In the genomic region with DNA sequence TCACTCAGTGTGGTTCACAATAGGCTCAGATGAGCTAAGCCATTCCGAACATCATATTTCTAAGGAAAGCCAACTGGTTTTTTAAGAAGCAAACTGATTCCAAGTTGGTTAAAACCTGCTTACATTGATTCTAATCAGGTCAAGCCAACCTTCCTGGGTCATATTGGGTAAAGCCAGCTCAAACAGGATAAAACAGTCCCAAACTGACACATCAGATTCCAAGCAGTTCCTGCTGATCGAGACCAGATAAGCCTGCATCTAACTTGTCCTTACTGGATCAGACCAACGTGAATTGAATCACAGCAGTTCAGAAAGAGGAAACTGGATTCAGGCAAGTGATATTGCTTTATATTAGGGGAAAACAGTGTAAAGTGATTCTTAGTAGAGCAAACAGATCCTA, we compare ENCODE assay signal across 19 cellular contexts. TPM values are rescaled to one million over a fixed set of nuclear protein-coding genes. Genes with fewer than 3 reads are reported as not detected.
DNase-seq lines count a peak whose midpoint lies in the region; ATAC-seq, FAIRE-seq and TF ChIP-seq lines count a peak whose summit lies in the region.
"Had no signal": no experiment of that assay in that cellular context is flagged by ENCODE, and none has a peak within 500 bp of the region (broad histone marks: within the 10 kb centered on the region; RNA-seq: fewer than 3 reads in every experiment).

No MANE protein-coding gene starts in this region.

- FAIRE-seq in keratinocyte (lab: Jason Lieb, UNC) (peak; percentile 99), kidney (lab: Jason Lieb, UNC) (no peak)
- FAIRE-seq: endometrium had no signal

- peaks cover 1% of the 10 kb centered on the region for H3K9me3 ChIP-seq in keratinocyte (ENCODE audit: control insufficient read depth, low read depth, low read length)
- H3K9me3 ChIP-seq in kidney (ENCODE audit: control insufficient read depth in 1 of 2, low read length in 2 of 2): no peaks in the 10 kb centered on the region
- H3K9me3 ChIP-seq: adrenal gland, right atrium auricular region, stomach had no signal

- H3K4me1 ChIP-seq in ACC112 (ENCODE audit: control insufficient read depth, insufficient read depth, low read length, unreplicated experiment): peaks cover 20% of the 10 kb centered on the region
- peaks cover 43% of the 10 kb centered on the region for H3K4me1 ChIP-seq in keratinocyte (ENCODE audit: control insufficient read depth, extremely low read depth, insufficient read depth, low read length)
- peaks cover 0 to 2% of the 10 kb centered on the region in 2 donors for H3K4me1 ChIP-seq in kidney (ENCODE audit: control insufficient read depth in 1 of 2, insufficient read depth in 1 of 2, low read depth in 1 of 2, low read length in 2 of 2)
- H3K4me1 ChIP-seq: neural progenitor cell, right atrium auricular region had no signal

- intact Hi-C loops in kidney (cut with DNase I): no loop called here

- H3K4me3 ChIP-seq in ACC112 (ENCODE audit: low read depth, low read length): no peak overlapping the region
- H3K4me3 ChIP-seq in LNCaP clone FGC (ENCODE audit: low read depth, low read length): no peak overlapping the region
- no peak overlapping the region for H3K4me3 ChIP-seq in brain microvascular endothelial cell (ENCODE audit: low read depth, low read length)
- H3K4me3 ChIP-seq in keratinocyte (ENCODE audit: control insufficient read depth in 2 of 3, extremely low read depth in 1 of 3, insufficient read depth in 2 of 3, low read depth in 1 of 3, low read length in 3 of 3): peak overlapping the region; percentile 23 to 64 (median 55)
- H3K4me3 ChIP-seq in kidney (ENCODE audit: low read length in 2 of 2): no peak overlapping the region
- H3K4me3 ChIP-seq: adrenal gland, neural progenitor cell, right atrium auricular region, stomach had no signal

- no peak for TF ChIP-seq CTCF in LNCaP clone FGC (IDR thresholded peaks at IDR 0.05; ENCODE audit: control insufficient read depth, extremely low read depth, insufficient read depth)
- TF ChIP-seq CTCF in brain microvascular endothelial cell (IDR thresholded peaks at IDR 0.05; ENCODE audit: low read depth, low read length, missing control alignments): no peak
- TF ChIP-seq CTCF in keratinocyte (optimal IDR thresholded peaks at IDR 0.05 in 1 of 3, IDR thresholded peaks at IDR 0.05 in 1 of 3, conservative IDR thresholded peaks at IDR 0.05 in 1 of 3; ENCODE audit: extremely low read depth in 1 of 3, insufficient read depth in 2 of 3, low read length in 3 of 3): no peak
- TF ChIP-seq CTCF in kidney (IDR thresholded peaks at IDR 0.05; ENCODE audit: borderline replicate concordance, extremely low read depth, insufficient read depth): no peak

- no peak for ATAC-seq in GM19351 (IDR thresholded peaks at IDR 0.05; ENCODE audit: unreplicated experiment)
- ATAC-seq: activated CD8-positive, alpha-beta T cell treated with anti-CD3 and anti-CD28 coated beads for 36 hours; activated T-helper 17 cell treated with anti-CD3 and anti-CD28 coated beads, Interleukin-2, amount 50 U/mL, for 72 hours; CD8-positive, alpha-beta T cell had no signal

- in situ Hi-C loops in brain microvascular endothelial cell (cut with HindIII; ENCODE audit: low pct_ligation_motif_present, low sequenced_read_pairs): no loop called here

- peak overlapping the region; percentile 87 for H3K4me2 ChIP-seq in keratinocyte (ENCODE audit: control insufficient read depth, extremely low read depth, insufficient read depth, low read depth, low read length)
- H3K4me2 ChIP-seq: neural progenitor cell had no signal

- H3K36me3 ChIP-seq in ACC112 (ENCODE audit: insufficient read depth, low read length) (no peaks in the 10 kb centered on the region), brain microvascular endothelial cell (replicated peaks) (no peaks in the 10 kb centered on the region), keratinocyte (ENCODE audit: control insufficient read depth in 2 of 2, extremely low read depth in 1 of 2, insufficient read depth in 2 of 2, low read length in 2 of 2) (peaks cover 0 to 4% of the 10 kb centered on the region in 2 experiments), kidney (ENCODE audit: control insufficient read depth in 1 of 2, insufficient read depth in 2 of 2, low read length in 2 of 2) (no peaks in the 10 kb centered on the region)
- H3K36me3 ChIP-seq: adrenal gland, neural progenitor cell, right atrium auricular region, stomach had no signal

- H3K9ac ChIP-seq in keratinocyte (ENCODE audit: control insufficient read depth, extremely low read depth, insufficient read depth, low read length) (peak overlapping the region; percentile 79), kidney (ENCODE audit: low read length in 2 of 2) (no peak overlapping the region)
- H3K9ac ChIP-seq: neural progenitor cell had no signal

- H3K27ac ChIP-seq in ACC112 (ENCODE audit: low read depth, low read length): peak overlapping the region; percentile 45; the same call in 1 of the 2 replicates
- peak overlapping the region; percentile 45 for H3K27ac ChIP-seq in brain microvascular endothelial cell
- H3K27ac ChIP-seq in keratinocyte (ENCODE audit: control insufficient read depth, insufficient read depth, low read length): peak overlapping the region; percentile 93
- no peak overlapping the region for H3K27ac ChIP-seq in kidney (ENCODE audit: low read depth in 2 of 2, low read length in 2 of 2)
- H3K27ac ChIP-seq: adrenal gland, neural progenitor cell, right atrium auricular region, stomach had no signal

- dilution Hi-C loops in keratinocyte (cut with MboI; ENCODE audit: extremely low pct_ligation_motif_present, low sequenced_read_pairs): no loop called here

- H3K27me3 ChIP-seq in ACC112 (ENCODE audit: insufficient read depth, low read length) (no peaks in the 10 kb centered on the region), brain microvascular endothelial cell (replicated peaks) (no peaks in the 10 kb centered on the region), keratinocyte (ENCODE audit: control insufficient read depth, extremely low read depth, insufficient read depth, low read length) (no peaks in the 10 kb centered on the region)
- H3K27me3 ChIP-seq: adrenal gland, neural progenitor cell, right atrium auricular region, stomach had no signal

- H3K79me2 ChIP-seq in ACC112 (ENCODE audit: control insufficient read depth, insufficient read depth, low read length, unreplicated experiment) (no peaks in the 10 kb centered on the region), keratinocyte (ENCODE audit: control insufficient read depth, insufficient read depth, low read length) (peaks cover 19% of the 10 kb centered on the region)

- no peaks in the 10 kb centered on the region for H3K9me1 ChIP-seq in keratinocyte (ENCODE audit: control insufficient read depth, extremely low read depth, insufficient read depth, low read length)

- H2AFZ ChIP-seq in ACC112 (ENCODE audit: low read length, unreplicated experiment) (no peak overlapping the region), keratinocyte (ENCODE audit: control insufficient read depth, low read length) (peak overlapping the region; percentile 47)
- H2AFZ ChIP-seq: neural progenitor cell had no signal

- H4K20me1 ChIP-seq in keratinocyte (ENCODE audit: control insufficient read depth, extremely low read depth, insufficient read depth, low read length): no peaks in the 10 kb centered on the region

- DNase-seq in LNCaP clone FGC (ENCODE audit: low read depth): peak; percentile 92
- peak; percentile 57 for DNase-seq in brain microvascular endothelial cell
- peak; percentile 94 for DNase-seq in keratinocyte (ENCODE audit: low read depth, low spot score)
- DNase-seq in DMS79 treated with DMSO at 0.1 percent for 48 hours (lab: John Stamatoyannopoulos, UW): no peak
- DNase-seq in kidney: no peak
- DNase-seq in NCI-H128 (lab: John Stamatoyannopoulos, UW; ENCODE audit: unreplicated experiment): no peak
- DNase-seq: ACHN; activated CD8-positive, alpha-beta T cell treated with anti-CD3 and anti-CD28 coated beads for 36 hours; adrenal gland; CD8-positive, alpha-beta T cell; NCI-H1694 treated with DMSO at 0.1 percent for 48 hours; NCI-H446 treated with DMSO at 0.1 percent for 48 hours; stomach had no signal

RNA-seq across cellular contexts. Expression of a gene that starts 18.6 kb away (rescaled TPM):
- polyA plus RNA-seq in keratinocyte (24.5 to 37.0 TPM (median 25.3 TPM) in 3 replicates), kidney (ENCODE audit: insufficient read depth, low read depth, low replicate concordance) (9.4 TPM)
- 17.6 TPM for polyA plus RNA-seq in keratinocyte (2011; ENCODE audit: low read depth)
- 15.4 and 18.0 TPM in 2 replicates for polyA plus RNA-seq in keratinocyte (2011; cell fraction: cytosol; rRNA removed)
- polyA plus RNA-seq in keratinocyte (2011; cell fraction: nucleus; rRNA removed): 110 and 134 TPM in 2 replicates
- polyA plus RNA-seq in keratinocyte (2012; ENCODE audit: low replicate concordance): 20.1 and 59.2 TPM in 2 replicates
- 60.2 to 89.9 TPM (median 67.0 TPM) in 3 replicates for polyA minus RNA-seq in keratinocyte
- polyA minus RNA-seq in keratinocyte (2011; cell fraction: cytosol; rRNA and poly(A)+ RNA removed): 49.9 TPM
- polyA minus RNA-seq in keratinocyte (2011; cell fraction: nucleus; rRNA and poly(A)+ RNA removed): 173 and 249 TPM in 2 replicates
- total RNA-seq in kidney: 36.3 TPM
- total RNA-seq: activated CD8-positive, alpha-beta T cell treated with anti-CD3 and anti-CD28 coated beads for 36 hours; CD8-positive, alpha-beta T cell had no signal

Comparison
In these comparisons a context has a peak if more than half of its experiments do, and no peak if none do; other contexts are left out.
1. H3K27ac ChIP-seq: peak in ACC112 (single experiment), brain microvascular endothelial cell (single experiment) and keratinocyte (single experiment); none in kidney (0 of 2).
2. H3K4me3 ChIP-seq: peak in keratinocyte (3 of 3); none in ACC112 (single experiment), LNCaP clone FGC (single experiment), brain microvascular endothelial cell (single experiment) and kidney (0 of 2).
3. DNase-seq: peak in LNCaP clone FGC (single experiment), brain microvascular endothelial cell (single experiment) and keratinocyte (single experiment); none in DMS79 treated with DMSO at 0.1 percent for 48 hours (single experiment), kidney (single experiment) and NCI-H128 (single experiment).